In genomic region chr7:50738932-50739331, GRCh38 we compare ENCODE assay signal across 1 cellular context.
A peak's percentile ranks its signal among the peaks of the same experiment; 100 is the strongest.
TF ChIP-seq lines count a peak whose summit lies in the region.

No MANE protein-coding gene starts in this region.

TF ChIP-seq in HepG2, 621 proteins besides CTCF, POLR2A, EP300 and RAD21 (continues in another document):
- TF ChIP-seq PHF8 (CRISPR knock-in tag; IDR thresholded peaks at IDR 0.05) (no peak), NR2F2 (IDR thresholded peaks at IDR 0.05; ENCODE audit: borderline replicate concordance, low read depth) (no peak), TGIF2 (CRISPR knock-in tag; IDR thresholded peaks at IDR 0.05) (no peak), ZSCAN30 (CRISPR knock-in tag; IDR thresholded peaks at IDR 0.05) (no peak), RARA (CRISPR knock-in tag; IDR thresholded peaks at IDR 0.05) (peak; percentile 80), ISL2 (CRISPR knock-in tag; IDR thresholded peaks at IDR 0.05) (0 out of 2 replicates have a peak, but pooled peaks have one; percentile 16), ZNF790 (CRISPR knock-in tag; IDR thresholded peaks at IDR 0.05; ENCODE audit: borderline replicate concordance) (no peak), SOX6 (IDR thresholded peaks at IDR 0.05) (no peak), SOX6 (CRISPR knock-in tag; IDR thresholded peaks at IDR 0.05) (peak; percentile 37; the same call in 1 of the 2 replicates), MTA3 (CRISPR knock-in tag; IDR thresholded peaks at IDR 0.05) (no peak), NPAS2 (CRISPR knock-in tag; IDR thresholded peaks at IDR 0.05; ENCODE audit: borderline replicate concordance) (no peak), PCBP1 (IDR thresholded peaks at IDR 0.05; ENCODE audit: borderline replicate concordance, low read depth, low read length) (no peak), MZF1 (CRISPR knock-in tag; IDR thresholded peaks at IDR 0.05; ENCODE audit: borderline replicate concordance) (no peak), ADNP (CRISPR knock-in tag; IDR thresholded peaks at IDR 0.05) (no peak), ZNF280D (CRISPR knock-in tag; IDR thresholded peaks at IDR 0.05) (no peak), TBL1XR1 (IDR thresholded peaks at IDR 0.05; ENCODE audit: borderline replicate concordance, low read length, partially characterized antibody) (no peak), SETDB1 (CRISPR knock-in tag; IDR thresholded peaks at IDR 0.05; ENCODE audit: borderline replicate concordance) (no peak), FOXA3 (CRISPR knock-in tag; IDR thresholded peaks at IDR 0.05) (peak; percentile 87), SIN3B (IDR thresholded peaks at IDR 0.05; ENCODE audit: low read length) (no peak), SNAI1 (CRISPR knock-in tag; IDR thresholded peaks at IDR 0.05; ENCODE audit: borderline replicate concordance) (no peak), LBX2 (CRISPR knock-in tag; IDR thresholded peaks at IDR 0.05; ENCODE audit: borderline replicate concordance) (no peak), ZNF558 (CRISPR knock-in tag; IDR thresholded peaks at IDR 0.05; ENCODE audit: borderline replicate concordance) (no peak), PAX8 (CRISPR knock-in tag; IDR thresholded peaks at IDR 0.05; ENCODE audit: borderline replicate concordance) (no peak), RERE (CRISPR knock-in tag; IDR thresholded peaks at IDR 0.05; ENCODE audit: low read depth) (no peak), ZNF773 (CRISPR knock-in tag; IDR thresholded peaks at IDR 0.05; ENCODE audit: borderline replicate concordance) (no peak), ZNF383 (CRISPR knock-in tag; IDR thresholded peaks at IDR 0.05; ENCODE audit: borderline replicate concordance) (no peak), KLF16 (CRISPR knock-in tag; IDR thresholded peaks at IDR 0.05) (no peak), RNF219 (CRISPR knock-in tag; IDR thresholded peaks at IDR 0.05) (no peak), CBFB (CRISPR knock-in tag; IDR thresholded peaks at IDR 0.05) (no peak), RORA (CRISPR knock-in tag; IDR thresholded peaks at IDR 0.05) (no peak), E2F1 (CRISPR knock-in tag; IDR thresholded peaks at IDR 0.05) (no peak), NCOA5 (CRISPR knock-in tag; IDR thresholded peaks at IDR 0.05) (no peak), ZFP36L2 (CRISPR knock-in tag; IDR thresholded peaks at IDR 0.05) (no peak), ZNF563 (CRISPR knock-in tag; IDR thresholded peaks at IDR 0.05) (no peak), TFAP4 (IDR thresholded peaks at IDR 0.05; ENCODE audit: borderline replicate concordance, low read depth) (peak; percentile 54; the same call in 1 of the 2 replicates), KAT7 (CRISPR knock-in tag; IDR thresholded peaks at IDR 0.05; ENCODE audit: borderline replicate concordance) (no peak), RFX3 (CRISPR knock-in tag; IDR thresholded peaks at IDR 0.05) (no peak), ZBTB40 (IDR thresholded peaks at IDR 0.05) (no peak), ZBTB40 (CRISPR knock-in tag; IDR thresholded peaks at IDR 0.05) (no peak), ZNF75D (CRISPR knock-in tag; IDR thresholded peaks at IDR 0.05; ENCODE audit: borderline replicate concordance) (no peak), YEATS4 (CRISPR knock-in tag; IDR thresholded peaks at IDR 0.05; ENCODE audit: borderline replicate concordance) (no peak), ZNF484 (CRISPR knock-in tag; IDR thresholded peaks at IDR 0.05; ENCODE audit: borderline replicate concordance, low read depth) (no peak)
